In the genomic region with DNA sequence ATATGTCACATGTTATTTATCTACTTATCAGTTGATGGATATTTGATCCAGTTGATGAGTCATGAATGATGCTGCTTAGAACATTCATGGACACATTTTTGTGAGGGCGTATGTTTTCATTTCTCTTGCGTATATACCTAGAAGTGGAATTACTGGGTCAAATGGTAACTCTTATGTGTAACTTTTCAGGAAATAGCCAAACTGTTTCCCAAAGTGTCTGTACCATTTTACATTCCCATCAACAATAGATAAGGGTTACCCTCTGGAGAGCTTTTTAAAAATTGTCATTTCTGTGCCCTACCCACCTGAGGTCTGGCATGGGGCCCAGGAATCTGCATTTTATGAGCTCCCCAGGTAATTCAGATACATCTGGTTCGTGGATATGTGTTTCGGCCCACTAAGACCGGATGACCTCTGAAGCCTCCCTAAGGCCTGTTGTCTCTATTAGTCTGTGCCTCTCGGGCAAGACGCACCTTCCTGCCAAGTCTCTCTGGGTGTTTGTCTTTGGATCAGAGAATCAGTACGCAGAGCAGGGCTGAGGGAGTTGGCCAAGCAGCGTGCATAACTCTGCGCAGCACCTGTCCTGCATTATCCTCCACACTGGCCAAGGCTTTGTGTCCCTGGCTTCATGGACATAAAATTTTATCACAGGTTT, we compare ENCODE assay signal across 12 cellular contexts.
DNase-seq lines count a peak whose midpoint lies in the region; ATAC-seq and TF ChIP-seq lines count a peak whose summit lies in the region.
"Had no signal": no experiment of that assay in that cellular context is flagged by ENCODE, and none has a peak within 500 bp of the region (broad histone marks: within the 10 kb centered on the region; RNA-seq: fewer than 3 reads in every experiment).

No MANE protein-coding gene starts in this region.

- H3K27ac ChIP-seq in AG04450 (ENCODE audit: low read depth, low read length) (peak overlapping the region; percentile 88), PC-3 (ENCODE audit: low read length) (peak overlapping the region; percentile 100), mucosa of rectum (ENCODE audit: low read depth in 2 of 2, low read length in 2 of 2) (peak overlapping the region; percentile 58 to 66)
- H3K27ac ChIP-seq: HL-60, WERI-Rb-1 had no signal

- H3K4me2 ChIP-seq in PC-3 (ENCODE audit: low read length) = peak overlapping the region; percentile 68

- H4K20me1 ChIP-seq in PC-3 (ENCODE audit: low read length) = no peaks in the 10 kb centered on the region

- no peaks in the 10 kb centered on the region for H3K9me3 ChIP-seq in AG04450 (ENCODE audit: control insufficient read depth, insufficient read depth, low read length)
- no peaks in the 10 kb centered on the region for H3K9me3 ChIP-seq in PC-3 (ENCODE audit: low read length)
- H3K9me3 ChIP-seq in mucosa of rectum (ENCODE audit: control insufficient read depth in 2 of 2, low read length in 2 of 2) = no peaks in the 10 kb centered on the region

- CTCF ChIA-PET in AG04450 (lab: Charles Lee) (interaction anchor here (0.5 to 1.6 kb wide), 3 partner anchors 10 to 284 kb away, joined by 4 to 7 read pairs (median 5); no protein-coding TSS in a partner anchor), PC-3 (lab: Charles Lee) (interaction anchor here (0.5 to 1.0 kb wide), 3 partner anchors 182 to 284 kb away, joined by 3 read pairs; no protein-coding TSS in a partner anchor)

- H3K4me3 ChIP-seq in AG04450 (ENCODE audit: low read depth, low read length) = no peak overlapping the region
- H3K4me3 ChIP-seq in PC-3 (ENCODE audit: low read length) = peak overlapping the region; percentile 10; the same call in 1 of the 2 replicates
- H3K4me3 ChIP-seq in mucosa of rectum (ENCODE audit: low read length in 2 of 2) = no peak overlapping the region

- ATAC-seq in PC-3 (peak; percentile 55), GM21360 (IDR thresholded peaks at IDR 0.05; ENCODE audit: unreplicated experiment) (no peak)

- peak overlapping the region; percentile 91 for H3K9ac ChIP-seq in PC-3 (ENCODE audit: low read length)
- peak overlapping the region in 1 of 2 donors; percentile 13 for H3K9ac ChIP-seq in mucosa of rectum (ENCODE audit: low read depth in 1 of 2, low read length in 2 of 2)

- TF ChIP-seq CTCF in AG04450 (IDR thresholded peaks at IDR 0.05; ENCODE audit: low read depth, low read length) (no peak), PC-3 (conservative IDR thresholded peaks at IDR 0.05; ENCODE audit: low read depth, low read length) (no peak)

- intact Hi-C loops in PC-3 (cut with micrococcal nuclease) = no loop called here

- H3K4me1 ChIP-seq in PC-3 (ENCODE audit: insufficient read depth, low read length) (peaks cover 68% of the 10 kb centered on the region), mucosa of rectum (ENCODE audit: control insufficient read depth in 2 of 2, insufficient read depth in 2 of 2, low read length in 2 of 2) (peaks cover 11 to 25% of the 10 kb centered on the region in 2 donors)

- H3K9me2 ChIP-seq in PC-3 (replicated peaks; ENCODE audit: low read length) = no peaks in the 10 kb centered on the region

- no peaks in the 10 kb centered on the region for H3K27me3 ChIP-seq in AG04450 (ENCODE audit: control insufficient read depth, insufficient read depth, low read length)
- no peaks in the 10 kb centered on the region for H3K27me3 ChIP-seq in PC-3 (ENCODE audit: low read length)
- H3K27me3 ChIP-seq in mucosa of rectum (ENCODE audit: control insufficient read depth in 2 of 2, insufficient read depth in 2 of 2, low read length in 2 of 2) = no peaks in the 10 kb centered on the region

- no TSS peak for BruUV-seq in PC-3 (replicated peaks; lab: Mats Ljungman, UMichigan)

- peaks cover 45% of the 10 kb centered on the region for H3K79me2 ChIP-seq in PC-3 (ENCODE audit: low read length)

- H2AFZ ChIP-seq in PC-3 (ENCODE audit: low read length) = no peak overlapping the region

- H3F3A ChIP-seq in PC-3 (ENCODE audit: low read length, unreplicated experiment) = peaks cover 21% of the 10 kb centered on the region

- POLR2A ChIA-PET in AG04450 (lab: Yijun Ruan, JAX) (interaction anchor here (0.7 to 1.8 kb wide), 4 partner anchors 21 to 57 kb away, joined by 3 to 7 read pairs (median 5); no protein-coding TSS in a partner anchor), PC-3 (lab: Charles Lee; ENCODE audit: unreplicated experiment) (interaction anchor here (0.6 to 0.9 kb wide), 5 partner anchors 41 to 248 kb away, joined by 3 to 13 read pairs (median 6); no protein-coding TSS in a partner anchor)

- DNase-seq in AG04450 (ENCODE audit: low read depth, low spot score) (no peak), PC-3 (peak; percentile 94), dermis microvascular lymphatic vessel endothelial cell (ENCODE audit: low read depth in 2 of 2) (peak; percentile 85 to 87), middle frontal gyrus (ENCODE audit: extremely low spot score, low spot score) (no peak), NCI-H2227 treated with DMSO at 0.1 percent for 48 hours (lab: John Stamatoyannopoulos, UW) (no peak), NCI-H510A (lab: John Stamatoyannopoulos, UW) (no peak)
- DNase-seq: C1 segment of cervical spinal cord, NCI-H1436, WERI-Rb-1 had no signal

- H3K36me3 ChIP-seq in PC-3 (ENCODE audit: low read depth, low read length) (peaks cover 15% of the 10 kb centered on the region; the same call in 1 of the 2 replicates), mucosa of rectum (ENCODE audit: control insufficient read depth in 2 of 2, insufficient read depth in 2 of 2, low read length in 2 of 2) (no peaks in the 10 kb centered on the region)
- H3K36me3 ChIP-seq: WERI-Rb-1 had no signal

Comparison
In these comparisons a context has a peak if more than half of its experiments do, and no peak if none do; other contexts are left out.
1. DNase-seq: peak in PC-3 (single experiment) and dermis microvascular lymphatic vessel endothelial cell (2 of 2); none in AG04450 (single experiment), middle frontal gyrus (single experiment), NCI-H2227 treated with DMSO at 0.1 percent for 48 hours (single experiment) and NCI-H510A (single experiment).
2. Peak in every context shown above with its lines, with median percentiles within 50 percentile points of each other: H3K27ac ChIP-seq.